Comparison of ENCODE assay signal across 16 cellular contexts in genomic region chr16:2425008-2425518, GRCh38. TPM values are rescaled to one million over a fixed set of nuclear protein-coding genes. Genes with fewer than 3 reads are reported as not detected.
DNase-seq lines count a peak whose midpoint lies in the region; ATAC-seq and TF ChIP-seq lines count a peak whose summit lies in the region.
"Had no signal": no experiment of that assay in that cellular context is flagged by ENCODE, and none has a peak within 500 bp of the region (broad histone marks: within the 10 kb centered on the region; RNA-seq: fewer than 3 reads in every experiment).

No MANE protein-coding gene starts in this region.

- peaks cover 26% of the 10 kb centered on the region for H3K36me3 Mint-ChIP-seq in Calu3 (ENCODE audit: insufficient read depth, unreplicated experiment)
- H3K36me3 Mint-ChIP-seq: CD8-positive, alpha-beta T cell had no signal

- no peak for TF ChIP-seq CTCF in Calu3 (IDR thresholded peaks at IDR 0.05; ENCODE audit: unreplicated experiment)

- H3K9me3 Mint-ChIP-seq in Calu3 (ENCODE audit: low read depth, unreplicated experiment): no peaks in the 10 kb centered on the region
- H3K9me3 Mint-ChIP-seq: CD8-positive, alpha-beta T cell; HFFc6 had no signal

- H3K4me3 Mint-ChIP-seq in Calu3 (ENCODE audit: low read depth, unreplicated experiment): no peak overlapping the region
- H3K4me3 Mint-ChIP-seq: CD8-positive, alpha-beta T cell; HFFc6 had no signal

- ATAC-seq in HG03378 (IDR thresholded peaks at IDR 0.05; ENCODE audit: unreplicated experiment): no peak
- ATAC-seq in HG03571 (IDR thresholded peaks at IDR 0.05; ENCODE audit: unreplicated experiment): no peak
- ATAC-seq: CD8-positive, alpha-beta T cell had no signal

- intact Hi-C loops in Calu3 (cut with micrococcal nuclease; ENCODE audit: unreplicated experiment) (no loop called here), posterior vena cava (cut with DNase I) (no loop called here)

- CTCF ChIA-PET in Calu3 (lab: Charles Lee): no interaction called here

- peak overlapping the region; percentile 3 for H3K27ac Mint-ChIP-seq in Calu3 (ENCODE audit: unreplicated experiment)
- H3K27ac Mint-ChIP-seq: CD8-positive, alpha-beta T cell; HFFc6 had no signal

- no TSS peak for BruUV-seq in Calu3 (replicated peaks; lab: Mats Ljungman, UMichigan)

- H3K27me3 Mint-ChIP-seq in Calu3 (ENCODE audit: unreplicated experiment): peaks cover 22% of the 10 kb centered on the region

- peak; percentile 28 for DNase-seq in NCI-H2171 treated with DMSO at 0.1 percent for 48 hours (lab: John Stamatoyannopoulos, UW)
- DNase-seq in NCI-H2171 (lab: John Stamatoyannopoulos, UW): no peak
- DNase-seq in Calu3: no peak
- peak; percentile 70 for DNase-seq in cerebellar cortex (ENCODE audit: low spot score)
- DNase-seq in posterior vena cava (ENCODE audit: low spot score): peak; percentile 45
- no peak for DNase-seq in activated CD4-positive, alpha-beta T cell treated with anti-CD3 and anti-CD28 coated beads for 1 hour
- DNase-seq: CD8-positive, alpha-beta T cell; DMS79; HFFc6; NCI-H1092 treated with DMSO at 0.1 percent for 48 hours; NCI-H146; NCI-H526 treated with DMSO at 0.1 percent for 48 hours; NK-92 treated with Interleukin-12 subunit alpha and Interleukin-12 subunit beta, amount 100 ng/mL, for 24 hours; Peyer's patch had no signal

- peaks cover 21% of the 10 kb centered on the region for H3K4me1 Mint-ChIP-seq in Calu3 (ENCODE audit: low read depth, unreplicated experiment)

RNA-seq across cellular contexts. Expression of gene CCNF, which starts 4.2 kb away (rescaled TPM):
- total RNA-seq in Calu3 (2022): 47.9 and 54.5 TPM in 2 replicates
- 1 to 10 TPM in 1 of 2 donors, under 1 TPM in 1; 0.81 to 1.3 TPM for total RNA-seq in posterior vena cava

RNA-seq across cellular contexts. Expression of gene TEDC2, which starts 34.8 kb away (rescaled TPM):
- 28.2 and 30.5 TPM in 2 replicates for total RNA-seq in Calu3 (2022)
- under 1 TPM in 1 of 2 donors, not detected in 1; 0.86 TPM for total RNA-seq in posterior vena cava

RNA-seq across cellular contexts. Expression of gene NTN3, which starts 46.0 kb away (rescaled TPM):
- total RNA-seq in Calu3 (2022): not detected in 2 replicates
- total RNA-seq in posterior vena cava: under 1 TPM in 1 of 2 donors, not detected in 1; 0.29 TPM
- total RNA-seq: CD8-positive, alpha-beta T cell; Peyer's patch had no signal

RNA-seq across cellular contexts. Expression of gene TBC1D24, which starts 49.9 kb away (rescaled TPM):
- total RNA-seq in Calu3 (2022) (31.3 and 33.3 TPM in 2 replicates), posterior vena cava (10 to 100 TPM; 11.4 to 13.3 TPM)

Comparison
In these comparisons a context has a peak if more than half of its experiments do, and no peak if none do; other contexts are left out.
1. DNase-seq: peak in NCI-H2171 treated with DMSO at 0.1 percent for 48 hours (single experiment), cerebellar cortex (single experiment) and posterior vena cava (single experiment); none in NCI-H2171 (single experiment), Calu3 (single experiment) and activated CD4-positive, alpha-beta T cell treated with anti-CD3 and anti-CD28 coated beads for 1 hour (single experiment).
2. RNA of gene CCNF, which starts 4.2 kb away (total RNA-seq): 47.9 to 54.5 TPM in Calu3; 0.81 to 1.3 TPM in posterior vena cava; every median in the first group is over 10 times any median in the second.
3. RNA of gene TEDC2, which starts 34.8 kb away (total RNA-seq): 28.2 to 30.5 TPM in Calu3; 0.86 TPM in posterior vena cava; every median in the first group is over 10 times any median in the second.